Comparison of ENCODE assay signal across 16 cellular contexts in the genomic region with DNA sequence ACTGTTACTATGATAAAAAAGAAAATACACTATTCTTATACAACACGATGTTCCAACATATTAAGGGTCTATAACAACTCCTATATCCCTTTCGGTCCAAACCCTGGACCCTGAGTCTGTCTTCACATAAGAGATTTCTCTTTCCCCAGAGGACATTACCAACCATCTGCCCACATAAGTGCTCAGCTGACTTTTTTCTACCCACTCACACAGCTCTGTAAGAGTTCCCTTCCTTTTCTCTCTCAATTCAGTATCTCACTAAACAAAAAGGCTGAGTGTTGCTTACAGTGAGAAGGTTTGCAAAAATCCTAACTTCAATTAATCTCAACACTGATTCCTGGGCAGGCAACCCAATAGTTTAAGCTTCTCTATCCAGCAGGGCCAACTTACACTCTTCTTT.
"Had no signal": no experiment of that assay in that cellular context is flagged by ENCODE, and none has a peak within 500 bp of the region (broad histone marks: within the 10 kb centered on the region; RNA-seq: fewer than 3 reads in every experiment).

No MANE protein-coding gene starts in this region.

- ATAC-seq: activated naive CD4-positive, alpha-beta T cell treated with anti-CD3 and anti-CD28 coated beads, Interleukin-2, amount 50 U/mL, for 72 hours; activated T-cell treated with anti-CD3 and anti-CD28 coated beads, Interleukin-2, amount 50 U/mL, for 72 hours; foreskin keratinocyte; left lung; stimulated activated naive CD8-positive, alpha-beta T cell treated with anti-CD3 and anti-CD28 coated beads, Interleukin-15, Interleukin-2, amounts not matched to agents 100 U/mL and 50 U/mL, for 24 hours had no signal

- H3K4me3 ChIP-seq: dorsolateral prefrontal cortex, left lung, right atrium auricular region, transverse colon had no signal

- H3K36me3 ChIP-seq: left lung, right atrium auricular region, transverse colon had no signal

- H3K9me3 ChIP-seq: left lung, right atrium auricular region, transverse colon had no signal

- H3K27me3 ChIP-seq: dorsolateral prefrontal cortex, foreskin keratinocyte, left lung, right atrium auricular region, transverse colon had no signal

- DNase-seq: activated CD8-positive, alpha-beta memory T cell treated with anti-CD3 and anti-CD28 coated beads for 24 hours; activated CD8-positive, alpha-beta memory T cell treated with anti-CD3 and anti-CD28 coated beads, Interleukin-2, amount 50 U/mL, for 48 hours; activated effector memory CD4-positive, alpha-beta T cell treated with anti-CD3 and anti-CD28 coated beads, Interleukin-2, amount 50 U/mL, for 16 hours; activated T-cell treated with anti-CD3 and anti-CD28 coated beads, Interleukin-2, amount 50 U/mL, for 72 hours; dorsolateral prefrontal cortex; foreskin keratinocyte; hypothalamus; kidney; left lung; occipital lobe; stimulated activated naive CD8-positive, alpha-beta T cell treated with anti-CD3 and anti-CD28 coated beads, Interleukin-15, Interleukin-2, amounts not matched to agents 100 U/mL and 50 U/mL, for 24 hours; substantia nigra; T1000; transverse colon had no signal

- H3K27ac ChIP-seq: dorsolateral prefrontal cortex, foreskin keratinocyte, right atrium auricular region, transverse colon had no signal
